ENCODE assay signal across 17 cellular contexts in the genomic region with DNA sequence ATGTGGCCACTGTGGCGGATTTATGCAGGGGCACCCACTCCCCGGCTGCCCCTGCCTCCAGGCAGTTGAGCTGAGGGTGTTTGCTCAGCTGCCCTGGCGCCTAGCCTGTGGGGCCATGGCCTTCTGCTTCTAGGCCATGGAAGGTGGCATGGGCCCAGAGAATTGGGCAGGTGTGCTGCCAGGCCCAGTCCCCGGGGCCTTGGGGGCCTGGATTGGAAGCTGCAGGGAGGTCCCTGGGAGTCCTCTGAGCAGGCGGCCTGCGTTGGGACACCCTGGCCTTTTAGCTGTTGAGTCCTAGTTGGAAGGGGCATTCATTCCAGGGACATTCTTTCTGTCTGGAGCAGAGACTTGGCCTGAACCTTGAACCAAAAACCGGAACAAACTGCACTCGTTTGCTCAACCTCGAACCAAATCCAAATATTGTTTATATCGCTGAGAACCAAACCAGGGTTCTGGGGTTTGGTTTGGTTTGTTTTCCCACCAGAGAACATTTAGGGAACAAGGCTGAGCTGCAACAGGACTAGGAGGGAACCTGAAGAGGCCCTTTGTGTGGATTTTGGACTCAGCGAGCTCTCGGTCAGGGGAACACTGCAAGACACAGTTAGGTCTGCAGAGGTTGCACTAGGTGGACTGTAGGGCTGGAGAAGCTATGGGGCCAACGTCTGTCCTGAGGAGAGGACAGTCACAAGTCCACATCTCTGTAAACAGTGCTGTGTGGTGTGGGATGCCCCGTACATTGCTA.
DNase-seq lines count a peak whose midpoint lies in the region; ATAC-seq and TF ChIP-seq lines count a peak whose summit lies in the region.
"Had no signal": no experiment of that assay in that cellular context is flagged by ENCODE, and none has a peak within 500 bp of the region (broad histone marks: within the 10 kb centered on the region; RNA-seq: fewer than 3 reads in every experiment).

No MANE protein-coding gene starts in this region.

- H3K4me3 ChIP-seq in SJCRH30, result no peak overlapping the region
- no peak overlapping the region for H3K4me3 ChIP-seq in SK-N-SH (ENCODE audit: low read depth in 2 of 2, low read length in 1 of 2)
- H3K4me3 ChIP-seq: colonic mucosa, prostate gland, upper lobe of left lung had no signal

- no peak overlapping the region for H3K4me2 ChIP-seq in SK-N-SH

- intact Hi-C loops in left ventricle myocardium superior (cut with micrococcal nuclease) (no loop called here), sciatic nerve (cut with DNase I) (loop anchor here (10.0 kb wide), 1 partner anchor 205 kb away; no protein-coding TSS in a partner anchor)

- no peaks in the 10 kb centered on the region for H3K36me3 ChIP-seq in SJCRH30
- no peaks in the 10 kb centered on the region for H3K36me3 ChIP-seq in SK-N-SH (replicated peaks in 1 of 2; ENCODE audit: control insufficient read depth in 1 of 2, insufficient read depth in 2 of 2, low read length in 1 of 2)
- H3K36me3 ChIP-seq: colonic mucosa, prostate gland, upper lobe of left lung had no signal

- H2AFZ ChIP-seq in SK-N-SH (ENCODE audit: low read depth), result no peak overlapping the region

- DNase-seq in COLO668 (lab: John Stamatoyannopoulos, UW; ENCODE audit: unreplicated experiment) (peak; percentile 86), SJCRH30 (peak in 1 of 2 experiments; percentile 92), left ventricle myocardium superior (peak; percentile 66), sciatic nerve (ENCODE audit: low spot score) (no peak), SIG-M5 (lab: John Stamatoyannopoulos, UW) (no peak), OCI-M1 (lab: John Stamatoyannopoulos, UW) (no peak), hepatic stellate cell (ENCODE audit: low spot score) (no peak), SK-N-SH (no peak)
- DNase-seq: activated naive CD4-positive, alpha-beta T cell treated with anti-CD3 and anti-CD28 coated beads for 36 hours; colonic mucosa; NCI-H1048; NCI-H2171; T-helper 1 cell had no signal

- no peak for TF ChIP-seq EP300 in SK-N-SH (IDR thresholded peaks at IDR 0.05; ENCODE audit: borderline replicate concordance in 1 of 2, low read depth in 1 of 2, low read length in 1 of 2)

- H4K20me1 ChIP-seq in SK-N-SH (ENCODE audit: insufficient read depth), result no peaks in the 10 kb centered on the region

- H3K27me3 ChIP-seq in SJCRH30 (no peaks in the 10 kb centered on the region), SK-N-SH (ENCODE audit: insufficient read depth) (no peaks in the 10 kb centered on the region)
- H3K27me3 ChIP-seq: colonic mucosa, upper lobe of left lung had no signal

- no peak overlapping the region for H3K9ac ChIP-seq in SK-N-SH

- TF ChIP-seq CTCF in SK-N-SH (IDR thresholded peaks at IDR 0.05), result no peak

- WGBS in SK-N-SH (ENCODE audit: low lambda C conversion rate), result 77% methylated on average over 12 of the region's 14 CpGs

- no peaks in the 10 kb centered on the region for H3F3A ChIP-seq in SK-N-SH (replicated peaks; ENCODE audit: insufficient read depth)

- ATAC-seq in left ventricle myocardium superior (peak; percentile 67), sciatic nerve (peak; percentile 70)
- ATAC-seq: stimulated activated memory B cell treated with anti-CD40 and anti-IgM and Interleukin-4, amounts not matched to agents 10 μg/mL and 1 μg/mL and 100 μg/mL, for 72 hours had no signal

- POLR2A ChIA-PET in SK-N-SH (lab: Yijun Ruan, JAX), result no interaction called here

- H3K27ac ChIP-seq in SJCRH30, result peak overlapping the region; percentile 96
- no peak overlapping the region for H3K27ac ChIP-seq in SK-N-SH (ENCODE audit: low read depth in 2 of 2, low read length in 1 of 2)
- H3K27ac ChIP-seq: colonic mucosa, upper lobe of left lung, VCaP had no signal

- no peaks in the 10 kb centered on the region for H3K9me3 ChIP-seq in SJCRH30 (replicated peaks)
- no peaks in the 10 kb centered on the region for H3K9me3 ChIP-seq in SK-N-SH
- H3K9me3 ChIP-seq: colonic mucosa, prostate gland, upper lobe of left lung had no signal

- CTCF ChIA-PET in SK-N-SH (lab: Yijun Ruan, JAX), result no interaction called here

- no peak for TF ChIP-seq RAD21 in SK-N-SH (IDR thresholded peaks at IDR 0.05; ENCODE audit: low read length)

- peaks cover 66% of the 10 kb centered on the region for H3K4me1 ChIP-seq in SJCRH30
- peaks cover 0 to 3% of the 10 kb centered on the region in 2 experiments; a peak in 1 of 4 replicates for H3K4me1 ChIP-seq in SK-N-SH (ENCODE audit: control insufficient read depth in 1 of 2, insufficient read depth in 2 of 2, low read depth in 1 of 2, low read length in 1 of 2)
- H3K4me1 ChIP-seq: colonic mucosa, prostate gland, upper lobe of left lung had no signal

- no peaks in the 10 kb centered on the region for H3K79me2 ChIP-seq in SK-N-SH (ENCODE audit: insufficient read depth)

- no peaks in the 10 kb centered on the region for H3K9me2 ChIP-seq in SK-N-SH

TF ChIP-seq in SK-N-SH, 30 proteins besides CTCF, POLR2A, EP300 and RAD21:
- no peak for TF ChIP-seq MEF2A (IDR thresholded peaks at IDR 0.05; ENCODE audit: borderline replicate concordance, low read depth)
- TF ChIP-seq POLR2AphosphoS5 (IDR thresholded peaks at IDR 0.05; ENCODE audit: low read depth, low read length), result no peak
- no peak for TF ChIP-seq TAF1 (IDR thresholded peaks at IDR 0.05; ENCODE audit: borderline replicate concordance, low read depth, low read length)
- TF ChIP-seq ELF1 (IDR thresholded peaks at IDR 0.05), result no peak
- no peak for TF ChIP-seq TEAD4 (IDR thresholded peaks at IDR 0.05; ENCODE audit: borderline replicate concordance, insufficient read depth)
- TF ChIP-seq NRF1 (IDR thresholded peaks at IDR 0.05; ENCODE audit: low read depth, low read length), result no peak
- TF ChIP-seq, protein P1, sequence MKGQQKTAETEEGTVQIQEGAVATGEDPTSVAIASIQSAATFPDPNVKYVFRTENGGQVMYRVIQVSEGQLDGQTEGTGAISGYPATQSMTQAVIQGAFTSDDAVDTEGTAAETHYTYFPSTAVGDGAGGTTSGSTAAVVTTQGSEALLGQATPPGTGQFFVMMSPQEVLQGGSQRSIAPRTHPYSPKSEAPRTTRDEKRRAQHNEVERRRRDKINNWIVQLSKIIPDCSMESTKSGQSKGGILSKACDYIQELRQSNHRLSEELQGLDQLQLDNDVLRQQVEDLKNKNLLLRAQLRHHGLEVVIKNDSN (IDR thresholded peaks at IDR 0.05; ENCODE audit: borderline replicate concordance, low read depth), result no peak
- TF ChIP-seq SMC3 (IDR thresholded peaks at IDR 0.05; ENCODE audit: low read depth, low read length), result no peak
- TF ChIP-seq, protein P2, sequence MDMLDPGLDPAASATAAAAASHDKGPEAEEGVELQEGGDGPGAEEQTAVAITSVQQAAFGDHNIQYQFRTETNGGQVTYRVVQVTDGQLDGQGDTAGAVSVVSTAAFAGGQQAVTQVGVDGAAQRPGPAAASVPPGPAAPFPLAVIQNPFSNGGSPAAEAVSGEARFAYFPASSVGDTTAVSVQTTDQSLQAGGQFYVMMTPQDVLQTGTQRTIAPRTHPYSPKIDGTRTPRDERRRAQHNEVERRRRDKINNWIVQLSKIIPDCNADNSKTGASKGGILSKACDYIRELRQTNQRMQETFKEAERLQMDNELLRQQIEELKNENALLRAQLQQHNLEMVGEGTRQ (IDR thresholded peaks at IDR 0.05; ENCODE audit: borderline replicate concordance, low read depth, low read length), result no peak

Comparison
In these comparisons a context has a peak if more than half of its experiments do, and no peak if none do; other contexts are left out.
1. DNase-seq: peak in COLO668 (single experiment) and left ventricle myocardium superior (single experiment); none in sciatic nerve (single experiment), SIG-M5 (single experiment), OCI-M1 (single experiment), hepatic stellate cell (single experiment) and SK-N-SH (single experiment).